ENCODE assay signal across 1 cellular context in the genomic region with DNA sequence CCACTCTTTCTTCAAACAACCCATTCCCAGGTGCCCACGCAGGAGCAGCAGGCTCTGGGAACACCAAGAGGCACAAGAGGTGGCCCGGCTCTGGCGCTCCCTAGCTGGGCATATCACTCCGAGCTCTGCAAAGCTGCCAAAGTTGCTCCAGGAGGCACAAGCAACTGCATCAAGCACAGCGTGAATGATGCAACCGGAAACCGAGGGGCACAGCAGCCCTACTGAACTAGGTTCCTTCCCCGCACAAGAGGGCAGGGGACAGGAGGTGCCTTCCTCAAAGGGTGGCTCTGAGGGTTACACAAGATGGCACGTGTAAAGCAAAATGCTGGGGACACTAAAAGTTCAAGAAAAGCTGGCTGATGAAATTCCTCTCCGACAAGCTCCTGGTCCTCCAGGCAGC.
TF ChIP-seq lines count a peak whose summit lies in the region.

No MANE protein-coding gene starts in this region.

TF ChIP-seq in SK-N-SH treated with all-trans-retinoic acid at 6 μM for 48 hours, 23 proteins besides CTCF, POLR2A, EP300 and RAD21 (continued from another document):
- TF ChIP-seq, protein P1, sequence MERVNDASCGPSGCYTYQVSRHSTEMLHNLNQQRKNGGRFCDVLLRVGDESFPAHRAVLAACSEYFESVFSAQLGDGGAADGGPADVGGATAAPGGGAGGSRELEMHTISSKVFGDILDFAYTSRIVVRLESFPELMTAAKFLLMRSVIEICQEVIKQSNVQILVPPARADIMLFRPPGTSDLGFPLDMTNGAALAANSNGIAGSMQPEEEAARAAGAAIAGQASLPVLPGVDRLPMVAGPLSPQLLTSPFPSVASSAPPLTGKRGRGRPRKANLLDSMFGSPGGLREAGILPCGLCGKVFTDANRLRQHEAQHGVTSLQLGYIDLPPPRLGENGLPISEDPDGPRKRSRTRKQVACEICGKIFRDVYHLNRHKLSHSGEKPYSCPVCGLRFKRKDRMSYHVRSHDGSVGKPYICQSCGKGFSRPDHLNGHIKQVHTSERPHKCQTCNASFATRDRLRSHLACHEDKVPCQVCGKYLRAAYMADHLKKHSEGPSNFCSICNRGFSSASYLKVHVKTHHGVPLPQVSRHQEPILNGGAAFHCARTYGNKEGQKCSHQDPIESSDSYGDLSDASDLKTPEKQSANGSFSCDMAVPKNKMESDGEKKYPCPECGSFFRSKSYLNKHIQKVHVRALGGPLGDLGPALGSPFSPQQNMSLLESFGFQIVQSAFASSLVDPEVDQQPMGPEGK (CRISPR knock-in tag; IDR thresholded peaks at IDR 0.05; ENCODE audit: borderline replicate concordance) = no peak
- TF ChIP-seq ESRRG (CRISPR knock-in tag; IDR thresholded peaks at IDR 0.05) (no peak), ARNTL (CRISPR knock-in tag; IDR thresholded peaks at IDR 0.05; ENCODE audit: borderline replicate concordance, low read depth) (no peak), BACH2 (CRISPR knock-in tag; IDR thresholded peaks at IDR 0.05; ENCODE audit: borderline replicate concordance) (no peak), TOX (CRISPR knock-in tag; IDR thresholded peaks at IDR 0.05; ENCODE audit: borderline replicate concordance) (no peak), RARB (CRISPR knock-in tag; IDR thresholded peaks at IDR 0.05) (no peak), ZNF70 (CRISPR knock-in tag; IDR thresholded peaks at IDR 0.05) (no peak), ISL1 (CRISPR knock-in tag; IDR thresholded peaks at IDR 0.05) (no peak), ZFP30 (CRISPR knock-in tag; IDR thresholded peaks at IDR 0.05) (no peak), CSDC2 (CRISPR knock-in tag; IDR thresholded peaks at IDR 0.05) (no peak)
- TF ChIP-seq, protein P2, sequence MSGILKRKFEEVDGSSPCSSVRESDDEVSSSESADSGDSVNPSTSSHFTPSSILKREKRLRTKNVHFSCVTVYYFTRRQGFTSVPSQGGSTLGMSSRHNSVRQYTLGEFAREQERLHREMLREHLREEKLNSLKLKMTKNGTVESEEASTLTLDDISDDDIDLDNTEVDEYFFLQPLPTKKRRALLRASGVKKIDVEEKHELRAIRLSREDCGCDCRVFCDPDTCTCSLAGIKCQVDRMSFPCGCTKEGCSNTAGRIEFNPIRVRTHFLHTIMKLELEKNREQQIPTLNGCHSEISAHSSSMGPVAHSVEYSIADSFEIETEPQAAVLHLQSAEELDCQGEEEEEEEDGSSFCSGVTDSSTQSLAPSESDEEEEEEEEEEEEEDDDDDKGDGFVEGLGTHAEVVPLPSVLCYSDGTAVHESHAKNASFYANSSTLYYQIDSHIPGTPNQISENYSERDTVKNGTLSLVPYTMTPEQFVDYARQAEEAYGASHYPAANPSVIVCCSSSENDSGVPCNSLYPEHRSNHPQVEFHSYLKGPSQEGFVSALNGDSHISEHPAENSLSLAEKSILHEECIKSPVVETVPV (CRISPR knock-in tag; IDR thresholded peaks at IDR 0.05) = no peak
- TF ChIP-seq, protein P3, sequence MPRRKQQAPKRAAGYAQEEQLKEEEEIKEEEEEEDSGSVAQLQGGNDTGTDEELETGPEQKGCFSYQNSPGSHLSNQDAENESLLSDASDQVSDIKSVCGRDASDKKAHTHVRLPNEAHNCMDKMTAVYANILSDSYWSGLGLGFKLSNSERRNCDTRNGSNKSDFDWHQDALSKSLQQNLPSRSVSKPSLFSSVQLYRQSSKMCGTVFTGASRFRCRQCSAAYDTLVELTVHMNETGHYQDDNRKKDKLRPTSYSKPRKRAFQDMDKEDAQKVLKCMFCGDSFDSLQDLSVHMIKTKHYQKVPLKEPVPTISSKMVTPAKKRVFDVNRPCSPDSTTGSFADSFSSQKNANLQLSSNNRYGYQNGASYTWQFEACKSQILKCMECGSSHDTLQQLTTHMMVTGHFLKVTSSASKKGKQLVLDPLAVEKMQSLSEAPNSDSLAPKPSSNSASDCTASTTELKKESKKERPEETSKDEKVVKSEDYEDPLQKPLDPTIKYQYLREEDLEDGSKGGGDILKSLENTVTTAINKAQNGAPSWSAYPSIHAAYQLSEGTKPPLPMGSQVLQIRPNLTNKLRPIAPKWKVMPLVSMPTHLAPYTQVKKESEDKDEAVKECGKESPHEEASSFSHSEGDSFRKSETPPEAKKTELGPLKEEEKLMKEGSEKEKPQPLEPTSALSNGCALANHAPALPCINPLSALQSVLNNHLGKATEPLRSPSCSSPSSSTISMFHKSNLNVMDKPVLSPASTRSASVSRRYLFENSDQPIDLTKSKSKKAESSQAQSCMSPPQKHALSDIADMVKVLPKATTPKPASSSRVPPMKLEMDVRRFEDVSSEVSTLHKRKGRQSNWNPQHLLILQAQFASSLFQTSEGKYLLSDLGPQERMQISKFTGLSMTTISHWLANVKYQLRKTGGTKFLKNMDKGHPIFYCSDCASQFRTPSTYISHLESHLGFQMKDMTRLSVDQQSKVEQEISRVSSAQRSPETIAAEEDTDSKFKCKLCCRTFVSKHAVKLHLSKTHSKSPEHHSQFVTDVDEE (CRISPR knock-in tag; IDR thresholded peaks at IDR 0.05) = no peak
- TF ChIP-seq, protein P4, sequence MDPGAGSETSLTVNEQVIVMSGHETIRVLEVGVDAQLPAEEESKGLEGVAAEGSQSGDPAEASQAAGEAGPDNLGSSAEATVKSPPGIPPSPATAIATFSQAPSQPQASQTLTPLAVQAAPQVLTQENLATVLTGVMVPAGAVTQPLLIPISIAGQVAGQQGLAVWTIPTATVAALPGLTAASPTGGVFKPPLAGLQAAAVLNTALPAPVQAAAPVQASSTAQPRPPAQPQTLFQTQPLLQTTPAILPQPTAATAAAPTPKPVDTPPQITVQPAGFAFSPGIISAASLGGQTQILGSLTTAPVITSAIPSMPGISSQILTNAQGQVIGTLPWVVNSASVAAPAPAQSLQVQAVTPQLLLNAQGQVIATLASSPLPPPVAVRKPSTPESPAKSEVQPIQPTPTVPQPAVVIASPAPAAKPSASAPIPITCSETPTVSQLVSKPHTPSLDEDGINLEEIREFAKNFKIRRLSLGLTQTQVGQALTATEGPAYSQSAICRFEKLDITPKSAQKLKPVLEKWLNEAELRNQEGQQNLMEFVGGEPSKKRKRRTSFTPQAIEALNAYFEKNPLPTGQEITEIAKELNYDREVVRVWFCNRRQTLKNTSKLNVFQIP (CRISPR knock-in tag; IDR thresholded peaks at IDR 0.05; ENCODE audit: borderline replicate concordance, low read depth) = no peak
TF ChIP-seq in SK-N-SH treated with all-trans-retinoic acid at 6 μM for 48 hours: peak in this region for 0.
